11 cellular contexts compared by ENCODE assay signal in genomic region chr5:116361171-116361967, GRCh38.
A peak's percentile ranks its signal among the peaks of the same experiment; 100 is the strongest.
DNase-seq lines count a peak whose midpoint lies in the region; ATAC-seq and TF ChIP-seq lines count a peak whose summit lies in the region.
"Had no signal": no experiment of that assay in that cellular context is flagged by ENCODE, and none has a peak within 500 bp of the region (broad histone marks: within the 10 kb centered on the region; RNA-seq: fewer than 3 reads in every experiment).

No MANE protein-coding gene starts in this region.

- H3K4me3 Mint-ChIP-seq in mesothelial cell of epicardium = peak overlapping the region; percentile 79
- H3K4me3 Mint-ChIP-seq in activated CD8-positive, alpha-beta T cell treated with anti-CD3 and anti-CD28 coated beads, Interleukin-2, amount 10 ng/mL, durations not matched to agents 7 days and 5 days = no peak overlapping the region
- H3K4me3 Mint-ChIP-seq: activated naive CD8-positive, alpha-beta T cell treated with anti-CD3 and anti-CD28 coated beads, Interleukin-2, amount 50 U/mL, for 24 hours had no signal

- no peaks in the 10 kb centered on the region for H3K36me3 ChIP-seq in SK-N-SH (replicated peaks in 1 of 2; ENCODE audit: control insufficient read depth in 1 of 2, insufficient read depth in 2 of 2, low read length in 1 of 2)
- no peaks in the 10 kb centered on the region for H3K36me3 ChIP-seq in esophagus (ENCODE audit: control insufficient read depth in 2 of 2, insufficient read depth in 2 of 2, low read length in 1 of 2)
- no peaks in the 10 kb centered on the region for H3K36me3 ChIP-seq in upper lobe of right lung

- H3K36me3 Mint-ChIP-seq in mesothelial cell of epicardium = no peaks in the 10 kb centered on the region
- H3K36me3 Mint-ChIP-seq in activated CD8-positive, alpha-beta T cell treated with anti-CD3 and anti-CD28 coated beads, Interleukin-2, amount 10 ng/mL, durations not matched to agents 7 days and 5 days (ENCODE audit: low read depth) = no peaks in the 10 kb centered on the region

- no peak for TF ChIP-seq RAD21 in SK-N-SH (IDR thresholded peaks at IDR 0.05; ENCODE audit: low read length)

- no peak overlapping the region for H3K4me2 ChIP-seq in SK-N-SH

- no peaks in the 10 kb centered on the region for H3F3A ChIP-seq in SK-N-SH (replicated peaks; ENCODE audit: insufficient read depth)

- in situ Hi-C loops in GM13976 (cut with MboI; ENCODE audit: low sequenced_read_pairs, unreplicated experiment) = loop anchor here (10.0 kb wide), 1 partner anchor 573 kb away; no protein-coding TSS in a partner anchor

- no peak overlapping the region for H3K27ac ChIP-seq in SK-N-SH (ENCODE audit: low read depth in 2 of 2, low read length in 1 of 2)
- peak overlapping the region; percentile 56 to 71 for H3K27ac ChIP-seq in esophagus (ENCODE audit: low read depth in 2 of 2, low read length in 1 of 2)
- no peak overlapping the region for H3K27ac ChIP-seq in upper lobe of right lung

- CTCF ChIA-PET in SK-N-SH (lab: Yijun Ruan, JAX) = no interaction called here
- CTCF ChIA-PET in activated CD8-positive, alpha-beta T cell treated with anti-CD3 and anti-CD28 coated beads, Interleukin-2, amount 10 ng/mL, durations not matched to agents 7 days and 5 days (lab: Charles Lee) = no interaction called here

- H3K9me3 Mint-ChIP-seq in mesothelial cell of epicardium = peaks cover 4% of the 10 kb centered on the region
- no peaks in the 10 kb centered on the region for H3K9me3 Mint-ChIP-seq in activated CD8-positive, alpha-beta T cell treated with anti-CD3 and anti-CD28 coated beads, Interleukin-2, amount 10 ng/mL, durations not matched to agents 7 days and 5 days (ENCODE audit: insufficient read depth)

- WGBS in SK-N-SH (ENCODE audit: low lambda C conversion rate) = 93% methylated on average over 31 of the region's 53 CpGs
- 31% methylated on average over 52 to 53 of the region's 53 CpGs for WGBS in esophagus, 2 donors

- peak overlapping the region; percentile 68 for H3K27ac Mint-ChIP-seq in mesothelial cell of epicardium
- H3K27ac Mint-ChIP-seq in activated CD8-positive, alpha-beta T cell treated with anti-CD3 and anti-CD28 coated beads, Interleukin-2, amount 10 ng/mL, durations not matched to agents 7 days and 5 days = no peak overlapping the region
- H3K27ac Mint-ChIP-seq: activated naive CD8-positive, alpha-beta T cell treated with anti-CD3 and anti-CD28 coated beads, Interleukin-2, amount 50 U/mL, for 24 hours had no signal

- no peak overlapping the region for H3K9ac ChIP-seq in SK-N-SH

- no peak overlapping the region for H2AFZ ChIP-seq in SK-N-SH (ENCODE audit: low read depth)

- H3K27me3 ChIP-seq in SK-N-SH (ENCODE audit: insufficient read depth) = no peaks in the 10 kb centered on the region
- no peaks in the 10 kb centered on the region for H3K27me3 ChIP-seq in esophagus (ENCODE audit: control insufficient read depth in 1 of 2, insufficient read depth in 2 of 2, low read length in 2 of 2)
- H3K27me3 ChIP-seq in upper lobe of right lung = no peaks in the 10 kb centered on the region

- DNase-seq in SK-N-SH (peak; percentile 37), mesothelial cell of epicardium (ENCODE audit: low spot score in 2 of 2, unreplicated experiment in 2 of 2) (peak; percentile 41 to 77), upper lobe of right lung (peak; percentile 70), GM13976 (ENCODE audit: low spot score) (no peak)
- no peak for DNase-seq in activated effector memory CD4-positive, alpha-beta T cell treated with Interleukin-2 at 50 U/mL for 16 hours
- DNase-seq in activated CD8-positive, alpha-beta T cell treated with anti-CD3 and anti-CD28 coated beads, Interleukin-2, amount 10 ng/mL, durations not matched to agents 7 days and 5 days = no peak
- DNase-seq: activated naive CD8-positive, alpha-beta T cell treated with anti-CD3 and anti-CD28 coated beads, Interleukin-2, amount 50 U/mL, for 24 hours; AML-193; stimulated activated CD4-positive, alpha-beta T cell treated with anti-CD3 and anti-CD28 coated beads, Interleukin-4, amount 100 ng/mL, for 24 hours had no signal

- no peaks in the 10 kb centered on the region for H3K9me3 ChIP-seq in SK-N-SH
- H3K9me3 ChIP-seq in esophagus (ENCODE audit: control insufficient read depth in 2 of 2, insufficient read depth in 1 of 2, low read depth in 1 of 2, low read length in 1 of 2) = no peaks in the 10 kb centered on the region
- no peaks in the 10 kb centered on the region for H3K9me3 ChIP-seq in upper lobe of right lung

- no peaks in the 10 kb centered on the region for H3K27me3 Mint-ChIP-seq in mesothelial cell of epicardium (ENCODE audit: low read depth)
- H3K27me3 Mint-ChIP-seq in activated CD8-positive, alpha-beta T cell treated with anti-CD3 and anti-CD28 coated beads, Interleukin-2, amount 10 ng/mL, durations not matched to agents 7 days and 5 days (ENCODE audit: low read depth) = no peaks in the 10 kb centered on the region
- H3K27me3 Mint-ChIP-seq: activated naive CD8-positive, alpha-beta T cell treated with anti-CD3 and anti-CD28 coated beads, Interleukin-2, amount 50 U/mL, for 24 hours had no signal

- H3K4me3 ChIP-seq in SK-N-SH (ENCODE audit: low read depth in 2 of 2, low read length in 1 of 2) = no peak overlapping the region
- H3K4me3 ChIP-seq in esophagus (ENCODE audit: low read depth in 1 of 2, low read length in 2 of 2) = peak overlapping the region; percentile 20 to 34
- peak overlapping the region; percentile 30 for H3K4me3 ChIP-seq in upper lobe of right lung

- ATAC-seq in SK-N-SH treated with all-trans-retinoic acid at 6 μM for 48 hours (no peak), upper lobe of right lung (peak; percentile 50)
- no peak for ATAC-seq in activated CD8-positive, alpha-beta T cell treated with anti-CD3 and anti-CD28 coated beads, Interleukin-2, amount 10 ng/mL, durations not matched to agents 7 days and 5 days
- ATAC-seq: activated naive CD8-positive, alpha-beta T cell treated with anti-CD3 and anti-CD28 coated beads, Interleukin-2, amount 50 U/mL, for 24 hours had no signal

- TF ChIP-seq CTCF in SK-N-SH (IDR thresholded peaks at IDR 0.05) (no peak), mesothelial cell of epicardium (IDR thresholded peaks at IDR 0.05; ENCODE audit: unreplicated experiment) (no peak), upper lobe of right lung (IDR thresholded peaks at IDR 0.05) (no peak), GM13976 (IDR thresholded peaks at IDR 0.05; ENCODE audit: borderline replicate concordance, control extremely low read depth, extremely low read depth, insufficient read depth, missing control alignments) (no peak)

- H4K20me1 ChIP-seq in SK-N-SH (ENCODE audit: insufficient read depth) = no peaks in the 10 kb centered on the region

- H3K79me2 ChIP-seq in SK-N-SH (ENCODE audit: insufficient read depth) = no peaks in the 10 kb centered on the region

- H3K9me2 ChIP-seq in SK-N-SH = no peaks in the 10 kb centered on the region

- TF ChIP-seq EP300 in SK-N-SH (IDR thresholded peaks at IDR 0.05; ENCODE audit: borderline replicate concordance in 1 of 2, low read depth in 1 of 2, low read length in 1 of 2) = no peak

- POLR2A ChIA-PET in SK-N-SH (lab: Yijun Ruan, JAX) = no interaction called here
- POLR2A ChIA-PET in activated CD8-positive, alpha-beta T cell treated with anti-CD3 and anti-CD28 coated beads, Interleukin-2, amount 10 ng/mL, durations not matched to agents 7 days and 5 days (lab: Charles Lee) = no interaction called here

- H3K4me1 ChIP-seq in SK-N-SH (ENCODE audit: control insufficient read depth in 1 of 2, insufficient read depth in 2 of 2, low read depth in 1 of 2, low read length in 1 of 2) (peaks cover 0 to 14% of the 10 kb centered on the region in 2 experiments; a peak in 2 of 4 replicates), esophagus (ENCODE audit: control insufficient read depth in 2 of 2, insufficient read depth in 2 of 2, low read length in 1 of 2) (peaks cover 2 to 6% of the 10 kb centered on the region in 2 donors), upper lobe of right lung (peaks cover 20% of the 10 kb centered on the region)

- H3K4me1 Mint-ChIP-seq in mesothelial cell of epicardium = peaks cover 18% of the 10 kb centered on the region
- no peaks in the 10 kb centered on the region for H3K4me1 Mint-ChIP-seq in activated CD8-positive, alpha-beta T cell treated with anti-CD3 and anti-CD28 coated beads, Interleukin-2, amount 10 ng/mL, durations not matched to agents 7 days and 5 days (ENCODE audit: low read depth)

- intact Hi-C loops in upper lobe of right lung (cut with DNase I) = no loop called here

TF ChIP-seq in SK-N-SH, 30 proteins besides CTCF, POLR2A, EP300 and RAD21 (continues in another document):
- no peak for TF ChIP-seq FOSL2 (IDR thresholded peaks at IDR 0.05; ENCODE audit: borderline replicate concordance, low read depth)
- TF ChIP-seq GABPA (IDR thresholded peaks at IDR 0.05; ENCODE audit: low read depth) = no peak
- no peak for TF ChIP-seq YY1 (IDR thresholded peaks at IDR 0.05; ENCODE audit: low read depth)
- no peak for TF ChIP-seq USF1 (IDR thresholded peaks at IDR 0.05; ENCODE audit: borderline replicate concordance, low read depth)
- TF ChIP-seq, protein P1, sequence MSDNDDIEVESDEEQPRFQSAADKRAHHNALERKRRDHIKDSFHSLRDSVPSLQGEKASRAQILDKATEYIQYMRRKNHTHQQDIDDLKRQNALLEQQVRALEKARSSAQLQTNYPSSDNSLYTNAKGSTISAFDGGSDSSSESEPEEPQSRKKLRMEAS (IDR thresholded peaks at IDR 0.05; ENCODE audit: low read depth) = no peak

TF ChIP-seq in SK-N-SH treated with all-trans-retinoic acid at 6 μM for 48 hours, 23 proteins besides CTCF, POLR2A, EP300 and RAD21 (continues in another document):
- TF ChIP-seq SNAI2 (CRISPR knock-in tag; IDR thresholded peaks at IDR 0.05) (no peak), BACH2 (CRISPR knock-in tag; IDR thresholded peaks at IDR 0.05; ENCODE audit: borderline replicate concordance) (no peak), ZNF8 (CRISPR knock-in tag; IDR thresholded peaks at IDR 0.05) (no peak), POU6F1 (CRISPR knock-in tag; IDR thresholded peaks at IDR 0.05; ENCODE audit: borderline replicate concordance, low read depth) (no peak), RARB (CRISPR knock-in tag; IDR thresholded peaks at IDR 0.05) (no peak), OSR1 (CRISPR knock-in tag; IDR thresholded peaks at IDR 0.05) (no peak), ISL1 (CRISPR knock-in tag; IDR thresholded peaks at IDR 0.05) (no peak)

Comparison
In these comparisons a context has a peak if more than half of its experiments do, and no peak if none do; other contexts are left out.
1. DNase-seq: peak in SK-N-SH (single experiment), mesothelial cell of epicardium (2 of 2) and upper lobe of right lung (single experiment); none in activated effector memory CD4-positive, alpha-beta T cell treated with Interleukin-2 at 50 U/mL for 16 hours (single experiment), activated CD8-positive, alpha-beta T cell treated with anti-CD3 and anti-CD28 coated beads, Interleukin-2, amount 10 ng/mL, durations not matched to agents 7 days and 5 days (single experiment) and GM13976 (single experiment).
2. H3K27ac ChIP-seq: peak in esophagus (2 of 2); none in SK-N-SH (0 of 2) and upper lobe of right lung (single experiment).
3. H3K4me3 ChIP-seq: peak in esophagus (2 of 2) and upper lobe of right lung (single experiment); none in SK-N-SH (0 of 2).